1 cellular context compared by ENCODE assay signal in the genomic region with DNA sequence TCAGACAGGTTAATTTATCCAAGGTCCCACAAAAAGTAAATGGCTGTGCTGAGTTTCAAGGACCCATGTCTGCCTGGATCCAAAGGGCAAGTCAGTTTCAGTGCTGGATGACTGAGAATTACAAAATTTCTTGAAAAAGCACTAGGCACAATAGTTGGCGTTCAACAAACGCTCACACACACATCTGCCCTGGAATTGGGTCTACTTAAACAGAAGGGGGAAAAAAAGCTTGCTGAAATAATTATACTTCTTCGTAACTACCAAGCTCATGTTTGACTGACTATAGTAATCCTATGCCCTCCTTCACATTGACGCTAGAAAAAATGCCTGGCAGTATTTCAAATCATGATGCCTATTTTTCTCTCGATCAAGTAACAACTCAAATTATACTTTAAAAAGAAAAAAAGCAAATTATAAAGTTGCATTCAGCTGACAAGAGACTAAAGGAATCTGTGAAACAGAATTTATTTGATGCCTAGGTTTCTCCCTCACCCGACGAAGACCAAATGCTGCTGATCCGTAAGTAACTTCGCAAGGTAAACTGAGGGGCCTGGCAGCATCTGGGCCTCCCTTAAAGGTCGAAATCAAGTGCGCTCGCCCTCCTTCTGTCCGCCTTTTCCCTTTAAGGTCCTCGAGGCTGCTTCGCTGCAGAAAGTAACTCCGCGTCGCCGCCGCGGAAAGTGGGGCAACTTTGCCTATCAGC.
TF ChIP-seq lines count a peak whose summit lies in the region.

No MANE protein-coding gene starts in this region.

TF ChIP-seq in H1, 55 proteins besides CTCF, POLR2A, EP300 and RAD21:
- TF ChIP-seq SIRT6 (IDR thresholded peaks at IDR 0.05; ENCODE audit: low read length): no peak
- peak; percentile 82 for TF ChIP-seq ASH2L (IDR thresholded peaks at IDR 0.05; ENCODE audit: low read length)
- TF ChIP-seq PHF8 (conservative IDR thresholded peaks at IDR 0.05; ENCODE audit: low read depth, low read length): peak; percentile 87
